ENCODE assay signal across 23 cellular contexts in the genomic region with DNA sequence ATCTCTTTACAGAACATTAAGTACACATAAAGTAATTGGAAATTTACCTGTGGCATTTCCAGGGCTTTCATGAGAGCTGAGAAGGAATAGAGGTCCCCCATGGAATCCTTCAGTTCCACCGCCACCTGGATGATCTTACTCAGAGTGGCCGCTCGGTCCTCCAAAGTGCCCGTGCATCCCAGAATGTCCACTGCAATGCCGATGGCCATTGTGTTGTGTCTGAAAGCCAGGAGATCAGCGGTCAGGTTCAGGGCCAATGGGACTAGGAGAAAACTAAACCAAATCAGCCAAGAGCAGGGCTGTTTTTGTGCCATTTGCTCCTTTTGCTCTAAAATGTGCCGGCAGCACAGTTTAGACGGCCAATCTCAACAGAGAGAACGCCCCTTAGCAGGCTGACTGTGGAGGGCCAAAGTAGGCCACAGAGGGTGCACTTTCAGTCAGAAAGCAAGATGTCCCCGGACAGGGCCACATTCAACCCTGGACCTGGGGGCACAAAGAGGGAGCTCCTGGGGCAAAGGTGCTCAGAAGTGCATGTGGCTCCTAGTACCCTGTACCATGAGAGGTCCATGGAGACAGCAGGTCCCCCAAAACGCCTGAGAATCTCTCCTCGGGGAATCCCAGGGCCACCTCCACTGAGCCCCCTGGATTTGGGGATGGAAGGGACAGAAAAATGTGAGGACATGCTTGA.
DNase-seq lines count a peak whose midpoint lies in the region; ATAC-seq and TF ChIP-seq lines count a peak whose summit lies in the region.
"Had no signal": no experiment of that assay in that cellular context is flagged by ENCODE, and none has a peak within 500 bp of the region (broad histone marks: within the 10 kb centered on the region; RNA-seq: fewer than 3 reads in every experiment).

No MANE protein-coding gene starts in this region.

- dilution Hi-C loops in mammary epithelial cell (cut with HindIII; ENCODE audit: low sequenced_read_pairs) = no loop called here

- peaks cover 14% of the 10 kb centered on the region for H3K4me1 ChIP-seq in mammary epithelial cell (ENCODE audit: insufficient read depth, low read length)
- H3K4me1 ChIP-seq in iPS-18a (ENCODE audit: control insufficient read depth, low read depth, low read length) = peaks cover 5% of the 10 kb centered on the region
- H3K4me1 ChIP-seq in heart left ventricle = peaks cover 0 to 40% (median 17%) of the 10 kb centered on the region in 12 donors

- H3K27me3 Mint-ChIP-seq in MCF 10A (ENCODE audit: insufficient read depth, unreplicated experiment) (no peaks in the 10 kb centered on the region), progenitor cell of endocrine pancreas (no peaks in the 10 kb centered on the region)
- H3K27me3 Mint-ChIP-seq: CD4-positive, alpha-beta memory T cell had no signal

- H4K20me1 ChIP-seq in mammary epithelial cell (ENCODE audit: insufficient read depth, low read length) = no peaks in the 10 kb centered on the region

- H3K27me3 ChIP-seq in mammary epithelial cell (ENCODE audit: insufficient read depth, low read length) (no peaks in the 10 kb centered on the region), iPS-18a (ENCODE audit: control insufficient read depth, insufficient read depth, low read length) (no peaks in the 10 kb centered on the region), heart left ventricle (no peaks in the 10 kb centered on the region)
- H3K27me3 ChIP-seq: BLaER1 treated with 17β-estradiol and CSF1 and Interleukin-3, amounts not matched to agents 10 nM and 100 nM had no signal

- POLR2A ChIA-PET in MCF 10A (lab: Yijun Ruan, JAX) = interaction anchor here (1.4 kb wide), 1 partner anchor 22 kb away, joined by 3 read pairs; no protein-coding TSS in a partner anchor

- H3K4me3 ChIP-seq in mammary epithelial cell (replicated peaks in 1 of 3; ENCODE audit: insufficient read depth in 1 of 3, low read depth in 2 of 3, low read length in 3 of 3) (no peak overlapping the region), iPS-18a (ENCODE audit: low read length) (no peak overlapping the region), heart left ventricle (no peak overlapping the region)
- H3K4me3 ChIP-seq: BLaER1 treated with 17β-estradiol and CSF1 and Interleukin-3, amounts not matched to agents 10 nM and 100 nM; GM23248; SK-N-MC had no signal

- CTCF ChIA-PET in MCF 10A (lab: Yijun Ruan, JAX) (interaction anchor here (0.6 to 0.7 kb wide), 2 partner anchors 31 to 42 kb away, joined by 3 read pairs; no protein-coding TSS in a partner anchor), mammary epithelial cell (lab: Charles Lee; ENCODE audit: low non-redundant PET) (no interaction called here)

- no peak for TF ChIP-seq POLR2A in heart left ventricle (IDR thresholded peaks at IDR 0.05)

- H3K9me3 ChIP-seq in mammary epithelial cell (replicated peaks; ENCODE audit: insufficient read depth, low read length) (no peaks in the 10 kb centered on the region), iPS-18a (ENCODE audit: control insufficient read depth, low read depth, low read length) (no peaks in the 10 kb centered on the region), heart left ventricle (no peaks in the 10 kb centered on the region)
- H3K9me3 ChIP-seq: BLaER1 treated with 17β-estradiol and CSF1 and Interleukin-3, amounts not matched to agents 10 nM and 100 nM; Caco-2 had no signal

- BruUV-seq in MCF 10A (replicated peaks; lab: Mats Ljungman, UMichigan) (no TSS peak), mammary epithelial cell (replicated peaks; lab: Mats Ljungman, UMichigan) (no TSS peak)

- TF ChIP-seq CTCF in MCF 10A (IDR thresholded peaks at IDR 0.05; ENCODE audit: unreplicated experiment) = no peak
- TF ChIP-seq CTCF in mammary epithelial cell (conservative IDR thresholded peaks at IDR 0.05 in 1 of 2, IDR thresholded peaks at IDR 0.05 in 1 of 2; ENCODE audit: extremely low read depth in 1 of 2, insufficient read depth in 1 of 2, low read depth in 1 of 2, low read length in 2 of 2) = no peak
- no peak for TF ChIP-seq CTCF in progenitor cell of endocrine pancreas (IDR thresholded peaks at IDR 0.05; ENCODE audit: unreplicated experiment)
- no peak for TF ChIP-seq CTCF in heart left ventricle (IDR thresholded peaks at IDR 0.05)

- H3K27ac ChIP-seq in mammary epithelial cell (ENCODE audit: insufficient read depth, low read depth, low read length) = no peak overlapping the region
- H3K27ac ChIP-seq in iPS-18a (ENCODE audit: low read length) = peak overlapping the region; percentile 16
- H3K27ac ChIP-seq in heart left ventricle = no peak overlapping the region
- H3K27ac ChIP-seq: BLaER1 treated with 17β-estradiol and CSF1 and Interleukin-3, amounts not matched to agents 10 nM and 100 nM; GM23248; SK-N-MC had no signal

- DNase-seq in MCF 10A (ENCODE audit: unreplicated experiment) (no peak), mammary epithelial cell (no peak), progenitor cell of endocrine pancreas (ENCODE audit: low spot score, unreplicated experiment) (no peak), heart left ventricle (no peak), epidermal melanocyte (ENCODE audit: insufficient read length, low spot score) (no peak)
- no peak for DNase-seq in activated effector memory CD4-positive, alpha-beta T cell treated with anti-CD3 and anti-CD28 coated beads, Interleukin-2, amount 50 U/mL, for 16 hours
- DNase-seq: 8988T; Caco-2; CD4-positive, alpha-beta memory T cell; DMS 273 treated with DMSO at 0.1 percent for 48 hours; GM23248; Karpas-422; NCI-H1694 treated with DMSO at 0.1 percent for 48 hours; NCI-H2081 treated with DMSO at 0.1 percent for 48 hours; NCI-H2171 treated with DMSO at 0.1 percent for 48 hours; NCI-H446; NCI-H526; RPMI8226; SHP77 treated with DMSO at 0.1 percent for 48 hours had no signal

- 98% methylated on average over 11 of the region's 12 CpGs for WGBS in mammary epithelial cell (ENCODE audit: low coverage, missing lambda C conversion rate)
- 89 to 97% (median 94%) methylated on average over 12 of the region's 12 CpGs for WGBS in heart left ventricle, 4 donors

- peaks cover 60% of the 10 kb centered on the region for H3K36me3 ChIP-seq in mammary epithelial cell (ENCODE audit: insufficient read depth, low read length)
- peaks cover 18% of the 10 kb centered on the region for H3K36me3 ChIP-seq in iPS-18a (ENCODE audit: control insufficient read depth, low read depth, low read length)
- peaks cover 0 to 98% (median 60%) of the 10 kb centered on the region in 9 donors for H3K36me3 ChIP-seq in heart left ventricle

- peaks cover 74% of the 10 kb centered on the region for H3K79me2 ChIP-seq in mammary epithelial cell (ENCODE audit: insufficient read depth, low read length)

- H3K4me2 ChIP-seq in mammary epithelial cell (ENCODE audit: insufficient read depth, low read depth, low read length) = no peak overlapping the region
- H3K4me2 ChIP-seq: BLaER1 treated with 17β-estradiol and CSF1 and Interleukin-3, amounts not matched to agents 10 nM and 100 nM had no signal

- H3K36me3 Mint-ChIP-seq in MCF 10A (ENCODE audit: insufficient read depth, unreplicated experiment) (peaks cover 99% of the 10 kb centered on the region), progenitor cell of endocrine pancreas (ENCODE audit: insufficient read depth) (peaks cover 12% of the 10 kb centered on the region)
- H3K36me3 Mint-ChIP-seq: CD4-positive, alpha-beta memory T cell had no signal

- H3K9ac ChIP-seq in mammary epithelial cell (ENCODE audit: insufficient read depth, low read length) (no peak overlapping the region), iPS-18a (ENCODE audit: low read length) (no peak overlapping the region)
- H3K9ac ChIP-seq: BLaER1 treated with 17β-estradiol and CSF1 and Interleukin-3, amounts not matched to agents 10 nM and 100 nM; GM23248 had no signal

- H2AFZ ChIP-seq in mammary epithelial cell (ENCODE audit: low read depth, low read length) = no peak overlapping the region
- H2AFZ ChIP-seq: GM23248 had no signal

- H3K9me3 Mint-ChIP-seq in MCF 10A (ENCODE audit: unreplicated experiment) (no peaks in the 10 kb centered on the region), progenitor cell of endocrine pancreas (ENCODE audit: low read depth) (no peaks in the 10 kb centered on the region)
- H3K9me3 Mint-ChIP-seq: CD4-positive, alpha-beta memory T cell had no signal

- in situ Hi-C loops in mammary epithelial cell (cut with MboI; ENCODE audit: low sequenced_read_pairs in 2 of 2) = loop anchor here in 1 of 2 donors (10.0 kb wide), 1 partner anchor 127 kb away; the partner anchor contains the start of gene FNBP1L

- peak overlapping the region; percentile 35 for H3K27ac Mint-ChIP-seq in MCF 10A (ENCODE audit: low read depth, unreplicated experiment)
- peak overlapping the region; percentile 87 for H3K27ac Mint-ChIP-seq in progenitor cell of endocrine pancreas

- no peak overlapping the region for H3K4me3 Mint-ChIP-seq in MCF 10A (ENCODE audit: unreplicated experiment)
- no peak overlapping the region for H3K4me3 Mint-ChIP-seq in progenitor cell of endocrine pancreas (ENCODE audit: low read depth)
- H3K4me3 Mint-ChIP-seq: CD4-positive, alpha-beta memory T cell had no signal

- intact Hi-C loops in MCF 10A (cut with micrococcal nuclease) = no loop called here
- intact Hi-C loops in mammary epithelial cell (cut with micrococcal nuclease) = loop anchor here (5.0 kb wide), 1 partner anchor 271 kb away; no protein-coding TSS in a partner anchor
- intact Hi-C loops in heart left ventricle (cut with DNase I) = loop anchor here in 1 of 10 donors (5.0 kb wide), 1 partner anchor 106 kb away; no protein-coding TSS in a partner anchor

- ATAC-seq in heart left ventricle = no peak
- ATAC-seq: HCT116 had no signal

- H3K4me1 Mint-ChIP-seq in MCF 10A (ENCODE audit: insufficient read depth, unreplicated experiment) = peaks cover 15% of the 10 kb centered on the region
- peaks cover 3% of the 10 kb centered on the region for H3K4me1 Mint-ChIP-seq in progenitor cell of endocrine pancreas (ENCODE audit: low read depth)
- H3K4me1 Mint-ChIP-seq: CD4-positive, alpha-beta memory T cell had no signal
